In the genomic region with DNA sequence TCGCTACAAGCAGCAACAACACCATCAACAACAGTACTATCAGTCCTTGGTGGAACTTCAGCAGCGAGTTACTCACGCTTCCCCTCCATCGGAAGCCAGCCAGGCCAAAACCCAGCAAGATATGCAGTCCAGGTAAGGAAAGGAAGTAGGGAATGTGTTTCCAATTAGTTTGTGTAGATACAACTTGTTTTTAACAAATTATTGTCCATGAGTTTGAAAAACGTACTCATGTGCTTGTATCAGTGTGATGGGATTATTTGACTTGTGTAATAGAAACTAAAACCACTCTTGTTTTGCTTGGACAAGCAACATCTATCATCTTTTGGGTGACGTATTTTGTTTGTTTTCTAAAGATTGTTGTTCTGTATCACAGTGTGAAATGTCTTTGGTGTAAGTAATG, we compare ENCODE assay signal across 17 cellular contexts.
DNase-seq lines count a peak whose midpoint lies in the region; ATAC-seq and TF ChIP-seq lines count a peak whose summit lies in the region.
"Had no signal": no experiment of that assay in that cellular context is flagged by ENCODE, and none has a peak within 500 bp of the region (broad histone marks: within the 10 kb centered on the region; RNA-seq: fewer than 3 reads in every experiment).

No MANE protein-coding gene starts in this region.

- H3K4me1 Mint-ChIP-seq in GM23338 (peaks cover 8% of the 10 kb centered on the region), nephron (peaks cover 27% of the 10 kb centered on the region)
- no peaks in the 10 kb centered on the region for H3K4me1 Mint-ChIP-seq in activated CD4-positive, alpha-beta memory T cell treated with anti-CD3 and anti-CD28 coated beads, Interleukin-2, amount 10 ng/mL, durations not matched to agents 7 days and 5 days

- TF ChIP-seq CTCF in GM23338 (conservative IDR thresholded peaks at IDR 0.05; ENCODE audit: low read depth in 2 of 2) = no peak
- no peak for TF ChIP-seq CTCF in nephron (IDR thresholded peaks at IDR 0.05; ENCODE audit: unreplicated experiment in 3 of 3)

- CTCF ChIA-PET in activated CD4-positive, alpha-beta memory T cell treated with anti-CD3 and anti-CD28 coated beads, Interleukin-2, amount 10 ng/mL, durations not matched to agents 7 days and 5 days (lab: Charles Lee) = no interaction called here

- no peaks in the 10 kb centered on the region for H3K27me3 ChIP-seq in GM23338 (ENCODE audit: insufficient read depth)
- H3K27me3 ChIP-seq: SJCRH30 had no signal

- H3K27ac Mint-ChIP-seq in GM23338 = peak overlapping the region; percentile 36; the same call in 1 of the 2 replicates
- peak overlapping the region in 2 of 3 experiments; percentile 8 to 16 for H3K27ac Mint-ChIP-seq in nephron
- H3K27ac Mint-ChIP-seq in activated CD4-positive, alpha-beta memory T cell treated with anti-CD3 and anti-CD28 coated beads, Interleukin-2, amount 10 ng/mL, durations not matched to agents 7 days and 5 days = no peak overlapping the region
- H3K27ac Mint-ChIP-seq: IgD-negative memory B cell had no signal

- POLR2A ChIA-PET in activated CD4-positive, alpha-beta memory T cell treated with anti-CD3 and anti-CD28 coated beads, Interleukin-2, amount 10 ng/mL, durations not matched to agents 7 days and 5 days (lab: Charles Lee) = no interaction called here

- no peaks in the 10 kb centered on the region for H3K9me3 Mint-ChIP-seq in GM23338
- H3K9me3 Mint-ChIP-seq in nephron = no peaks in the 10 kb centered on the region
- no peaks in the 10 kb centered on the region for H3K9me3 Mint-ChIP-seq in activated CD4-positive, alpha-beta memory T cell treated with anti-CD3 and anti-CD28 coated beads, Interleukin-2, amount 10 ng/mL, durations not matched to agents 7 days and 5 days
- H3K9me3 Mint-ChIP-seq: H9 had no signal

- no peak overlapping the region for H3K4me3 ChIP-seq in GM23338
- H3K4me3 ChIP-seq: SJCRH30 had no signal

- no peaks in the 10 kb centered on the region for H3K79me2 ChIP-seq in GM23338 (replicated peaks; ENCODE audit: insufficient read depth)

- no peaks in the 10 kb centered on the region for H3K36me3 ChIP-seq in GM23338 (ENCODE audit: insufficient read depth)
- H3K36me3 ChIP-seq: SJCRH30 had no signal

- H3K27me3 Mint-ChIP-seq in GM23338 (ENCODE audit: insufficient read depth, low read depth, poor library complexity) (no peaks in the 10 kb centered on the region), nephron (ENCODE audit: low read depth) (no peaks in the 10 kb centered on the region)
- H3K27me3 Mint-ChIP-seq in activated CD4-positive, alpha-beta memory T cell treated with anti-CD3 and anti-CD28 coated beads, Interleukin-2, amount 10 ng/mL, durations not matched to agents 7 days and 5 days = no peaks in the 10 kb centered on the region
- H3K27me3 Mint-ChIP-seq: IgD-negative memory B cell had no signal

- DNase-seq in GM23338 (ENCODE audit: low spot score) (no peak), substantia nigra (lab: John Stamatoyannopoulos, UW) (peak in 1 of 49 donors; percentile 3), NCI-H1436 (lab: John Stamatoyannopoulos, UW) (no peak)
- no peak for DNase-seq in activated CD4-positive, alpha-beta memory T cell treated with anti-CD3 and anti-CD28 coated beads, Interleukin-2, amount 10 ng/mL, durations not matched to agents 7 days and 5 days
- DNase-seq: H9, Kasumi-1, NCI-H1105 treated with DMSO at 0.1 percent for 48 hours, NCI-H1930, NCI-H2171, NCI-H446, NCI-H748 treated with DMSO at 0.1 percent for 48 hours, PC-3, SJCRH30 had no signal

- H3K27ac ChIP-seq in GM23338 (ENCODE audit: low read depth) (no peak overlapping the region), angular gyrus (ENCODE audit: low read depth, low read length) (peak overlapping the region; percentile 78), substantia nigra (ENCODE audit: low read depth, low read length, poor library complexity, severe bottlenecking) (peak overlapping the region; percentile 68)
- H3K27ac ChIP-seq: SJCRH30 had no signal

- peaks cover 7% of the 10 kb centered on the region; the same call in 1 of the 2 replicates for H3K4me1 ChIP-seq in GM23338 (ENCODE audit: insufficient read depth)
- H3K4me1 ChIP-seq: SJCRH30 had no signal

- no peak overlapping the region for H3K4me2 ChIP-seq in GM23338

- H3K9me2 ChIP-seq in GM23338 (ENCODE audit: insufficient read depth) = no peaks in the 10 kb centered on the region

- H3F3A ChIP-seq in GM23338 (replicated peaks; ENCODE audit: low read depth) = no peaks in the 10 kb centered on the region

- no peak overlapping the region for H3K4me3 Mint-ChIP-seq in GM23338
- H3K4me3 Mint-ChIP-seq in nephron = no peak overlapping the region
- H3K4me3 Mint-ChIP-seq in activated CD4-positive, alpha-beta memory T cell treated with anti-CD3 and anti-CD28 coated beads, Interleukin-2, amount 10 ng/mL, durations not matched to agents 7 days and 5 days = no peak overlapping the region
- H3K4me3 Mint-ChIP-seq: H9, IgD-negative memory B cell had no signal

- no peak overlapping the region for H2AFZ ChIP-seq in GM23338

- no peak for ATAC-seq in GM23338
- no peak for ATAC-seq in GM21447 (IDR thresholded peaks at IDR 0.05; ENCODE audit: unreplicated experiment)
- ATAC-seq: PC-3 had no signal

- H4K20me1 ChIP-seq in GM23338 (replicated peaks; ENCODE audit: insufficient read depth) = no peaks in the 10 kb centered on the region

- H3K36me3 Mint-ChIP-seq in GM23338 (ENCODE audit: low read depth) (no peaks in the 10 kb centered on the region), nephron (ENCODE audit: low read depth) (peaks cover 13% of the 10 kb centered on the region)
- H3K36me3 Mint-ChIP-seq in activated CD4-positive, alpha-beta memory T cell treated with anti-CD3 and anti-CD28 coated beads, Interleukin-2, amount 10 ng/mL, durations not matched to agents 7 days and 5 days (ENCODE audit: low read depth) = no peaks in the 10 kb centered on the region
- H3K36me3 Mint-ChIP-seq: IgD-negative memory B cell had no signal

TF ChIP-seq in GM23338, 12 proteins besides CTCF, POLR2A, EP300 and RAD21:
- TF ChIP-seq EZH2phosphoT487 (IDR thresholded peaks at IDR 0.05; ENCODE audit: unreplicated experiment) (no peak), EZH2 (IDR thresholded peaks at IDR 0.05; ENCODE audit: low read depth, unreplicated experiment) (no peak), ZNF114 (CRISPR knock-in tag; IDR thresholded peaks at IDR 0.05) (no peak), REST (IDR thresholded peaks at IDR 0.05; ENCODE audit: unreplicated experiment) (no peak)
TF ChIP-seq in GM23338: peak in this region for 0.
